ENCODE assay signal across 21 cellular contexts in genomic region chr17:47857551-47858410, GRCh38. TPM values are rescaled to one million over a fixed set of nuclear protein-coding genes. Genes with fewer than 3 reads are reported as not detected.
"Had no signal": no experiment of that assay in that cellular context is flagged by ENCODE, and none has a peak within 500 bp of the region (broad histone marks: within the 10 kb centered on the region; RNA-seq: fewer than 3 reads in every experiment).

No MANE protein-coding gene starts in this region.

- DNase-seq: activated CD4-positive, CD25-positive, alpha-beta regulatory T cell treated with anti-CD3 and anti-CD28 coated beads, Interleukin-2, amount 50 U/mL, for 72 hours; activated CD8-positive, alpha-beta memory T cell treated with anti-CD3 and anti-CD28 coated beads for 24 hours; activated CD8-positive, alpha-beta memory T cell treated with anti-CD3 and anti-CD28 coated beads, Interleukin-2, amount 50 U/mL, for 48 hours; activated effector memory CD4-positive, alpha-beta T cell treated with anti-CD3 and anti-CD28 coated beads, Interleukin-2, amount 50 U/mL, for 16 hours; activated T-cell treated with anti-CD3 and anti-CD28 coated beads, Interleukin-2, amount 50 U/mL, for 72 hours; effector CD8-positive, alpha-beta T cell; islet precursor cell; left lung; naive thymus-derived CD4-positive, alpha-beta T cell; pancreas; small intestine; stimulated activated CD4-positive, alpha-beta T cell treated with anti-CD3 and anti-CD28 coated beads, Interleukin-4, amount 100 ng/mL, for 4 hours; T1000; testis; upper lobe of right lung had no signal

- H3K36me3 Mint-ChIP-seq: activated naive CD4-positive, alpha-beta T cell treated with anti-CD3 and anti-CD28 coated beads, Interleukin-2, amount 50 U/mL, for 72 hours; naive thymus-derived CD4-positive, alpha-beta T cell; stimulated activated memory B cell treated with anti-CD40 and anti-IgM and Interleukin-4, amounts not matched to agents 10 μg/mL and 1 μg/mL and 100 μg/mL, for 72 hours had no signal

- H3K4me3 Mint-ChIP-seq: activated T-cell treated with anti-CD3 and anti-CD28 coated beads, Interleukin-2, amount 50 U/mL, for 72 hours; dendritic cell treated with granulocyte-macrophage colony-stimulating factor and Interleukin-4, amounts not matched to agents 40 ng/mL and 50 ng/mL, for 4 days; naive thymus-derived CD4-positive, alpha-beta T cell; stimulated activated memory B cell treated with anti-CD40 and anti-IgM and Interleukin-4, amounts not matched to agents 10 μg/mL and 1 μg/mL and 100 μg/mL, for 72 hours had no signal

- H3K4me1 ChIP-seq: pancreas, right lobe of liver, testis, upper lobe of right lung had no signal

- H3K9me3 ChIP-seq: left lung, pancreas, right lobe of liver, testis, upper lobe of right lung had no signal

- H3K4me1 Mint-ChIP-seq: stimulated activated memory B cell treated with anti-CD40 and anti-IgM and Interleukin-4, amounts not matched to agents 10 μg/mL and 1 μg/mL and 100 μg/mL, for 72 hours had no signal

- H3K27ac Mint-ChIP-seq: activated naive CD4-positive, alpha-beta T cell treated with anti-CD3 and anti-CD28 coated beads, Interleukin-2, amount 50 U/mL, for 72 hours; activated T-cell treated with anti-CD3 and anti-CD28 coated beads, Interleukin-2, amount 50 U/mL, for 72 hours; dendritic cell treated with granulocyte-macrophage colony-stimulating factor and Interleukin-4, amounts not matched to agents 40 ng/mL and 50 ng/mL, for 4 days; naive thymus-derived CD4-positive, alpha-beta T cell; stimulated activated memory B cell treated with anti-CD40 and anti-IgM and Interleukin-4, amounts not matched to agents 10 μg/mL and 1 μg/mL and 100 μg/mL, for 72 hours had no signal

- H3K27ac ChIP-seq: left lung, pancreas, right lobe of liver, testis, upper lobe of right lung had no signal

- H3K9me3 Mint-ChIP-seq: activated naive CD4-positive, alpha-beta T cell treated with anti-CD3 and anti-CD28 coated beads, Interleukin-2, amount 50 U/mL, for 72 hours; activated T-cell treated with anti-CD3 and anti-CD28 coated beads, Interleukin-2, amount 50 U/mL, for 72 hours; dendritic cell treated with granulocyte-macrophage colony-stimulating factor and Interleukin-4, amounts not matched to agents 40 ng/mL and 50 ng/mL, for 4 days; naive thymus-derived CD4-positive, alpha-beta T cell; stimulated activated memory B cell treated with anti-CD40 and anti-IgM and Interleukin-4, amounts not matched to agents 10 μg/mL and 1 μg/mL and 100 μg/mL, for 72 hours had no signal

- ATAC-seq: activated naive CD4-positive, alpha-beta T cell treated with anti-CD3 and anti-CD28 coated beads, Interleukin-2, amount 50 U/mL, for 72 hours; activated T-cell treated with anti-CD3 and anti-CD28 coated beads, Interleukin-2, amount 50 U/mL, for 72 hours; left lung; naive thymus-derived CD4-positive, alpha-beta T cell; pancreas; right lobe of liver; stimulated activated memory B cell treated with anti-CD40 and anti-IgM and Interleukin-4, amounts not matched to agents 10 μg/mL and 1 μg/mL and 100 μg/mL, for 72 hours; upper lobe of right lung had no signal

- H3K27me3 ChIP-seq: testis had no signal

- H3K4me3 ChIP-seq: left lung, pancreas, right lobe of liver, testis, upper lobe of right lung had no signal

- H3K36me3 ChIP-seq: left lung, pancreas, right lobe of liver, upper lobe of right lung had no signal

RNA-seq across cellular contexts. Expression of gene LRRC46, which starts 26.3 kb away (rescaled TPM):
- total RNA-seq: cerebellum, lung microvascular endothelial cell had no signal
